ENCODE assay signal across 3 cellular contexts in the genomic region with DNA sequence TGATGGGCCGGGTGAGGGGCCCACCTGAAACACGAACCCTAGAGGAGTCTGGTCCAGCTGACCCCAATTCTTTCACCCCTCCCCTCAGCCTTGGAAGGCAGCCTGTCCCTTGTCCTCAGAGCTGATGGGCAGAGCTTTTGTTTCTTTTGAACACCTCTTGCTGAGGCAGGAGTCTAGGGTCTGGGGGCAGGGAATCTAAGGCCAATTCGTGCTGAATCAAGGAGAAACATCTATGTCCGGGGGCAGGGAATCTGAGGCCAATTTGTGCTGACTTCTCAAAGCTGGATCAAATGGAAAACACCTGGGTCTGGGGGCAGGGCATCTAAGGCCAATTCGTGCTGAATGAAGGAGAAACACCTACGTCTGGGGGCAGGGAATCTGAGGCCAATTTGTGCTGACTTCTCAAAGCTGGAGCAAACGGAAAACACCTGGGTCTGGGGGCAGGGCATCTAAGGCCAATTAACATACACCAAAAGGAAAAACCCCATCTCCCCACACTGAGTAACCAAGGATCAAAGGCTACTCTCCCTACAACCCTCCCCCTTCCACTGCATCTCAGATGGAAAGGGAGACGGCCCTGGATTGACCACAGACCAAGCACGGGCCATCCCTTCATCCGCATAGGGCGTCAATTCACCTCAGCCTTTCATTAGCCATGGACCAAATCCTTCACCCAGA. TPM values are rescaled to one million over a fixed set of nuclear protein-coding genes. Genes with fewer than 3 reads are reported as not detected.
"Had no signal": no experiment of that assay in that cellular context is flagged by ENCODE, and none has a peak within 500 bp of the region (broad histone marks: within the 10 kb centered on the region; RNA-seq: fewer than 3 reads in every experiment).

No MANE protein-coding gene starts in this region.

RNA-seq across cellular contexts. Expression of gene CD8B, which starts 21.7 kb away (rescaled TPM):
- total RNA-seq: dermis microvascular lymphatic vessel endothelial cell, mammary epithelial cell, pulmonary artery endothelial cell had no signal

RNA-seq across cellular contexts. Expression of gene CD8A, which starts 49.3 kb away (rescaled TPM):
- total RNA-seq: pulmonary artery endothelial cell had no signal
